1 cellular context compared by ENCODE assay signal in genomic region chr11:62574363-62575057, GRCh38.
TF ChIP-seq lines count a peak whose summit lies in the region.

No MANE protein-coding gene starts in this region.

TF ChIP-seq in K562, 482 proteins besides CTCF, POLR2A, EP300 and RAD21 (continued from another document):
- TF ChIP-seq POLR2B (IDR thresholded peaks at IDR 0.05; ENCODE audit: low read depth, partially characterized antibody) = peak; percentile 12
- 0 out of 2 replicates have a peak, but pooled peaks have one; percentile 8 for TF ChIP-seq ETV5 (CRISPR knock-in tag; IDR thresholded peaks at IDR 0.05; ENCODE audit: low read depth)
- TF ChIP-seq GABPB1 (CRISPR knock-in tag; IDR thresholded peaks at IDR 0.05) = 0 out of 2 replicates have a peak, but pooled peaks have one; percentile 16
- 0 out of 2 replicates have a peak, but pooled peaks have one; percentile 22 for TF ChIP-seq SMARCC2 (IDR thresholded peaks at IDR 0.05; ENCODE audit: low read depth)
- TF ChIP-seq SIN3A (IDR thresholded peaks at IDR 0.05; ENCODE audit: borderline replicate concordance in 2 of 2, control insufficient read depth in 1 of 2, low read depth in 2 of 2, low read length in 2 of 2) = peak in 1 of 2 experiments; percentile 53; a peak in 1 of 4 replicates
- TF ChIP-seq ZNF511 (CRISPR knock-in tag; IDR thresholded peaks at IDR 0.05) = 0 out of 2 replicates have a peak, but pooled peaks have one; percentile 22
- TF ChIP-seq MECOM (CRISPR knock-in tag; IDR thresholded peaks at IDR 0.05) = no peak
- TF ChIP-seq TOE1 (IDR thresholded peaks at IDR 0.05; ENCODE audit: borderline replicate concordance) = peak; percentile 40; the same call in 1 of the 2 replicates
- TF ChIP-seq TOE1 (CRISPR knock-in tag; IDR thresholded peaks at IDR 0.05; ENCODE audit: borderline replicate concordance, low read depth) = no peak
- TF ChIP-seq ATF4 (CRISPR knock-in tag; IDR thresholded peaks at IDR 0.05) = peak; percentile 30; the same call in 1 of the 2 replicates
- no peak for TF ChIP-seq RFX5 (IDR thresholded peaks at IDR 0.05; ENCODE audit: low read depth, low read length)
- TF ChIP-seq CREBBP (IDR thresholded peaks at IDR 0.05; ENCODE audit: low read depth, low read length) = no peak
- peak in 1 of 2 experiments; percentile 52; a peak in 1 of 4 replicates for TF ChIP-seq KDM1A (IDR thresholded peaks at IDR 0.05)
- 0 out of 2 replicates have a peak, but pooled peaks have one; percentile 18 for TF ChIP-seq PATZ1 (CRISPR knock-in tag; IDR thresholded peaks at IDR 0.05; ENCODE audit: borderline replicate concordance)
- TF ChIP-seq SAP30 (IDR thresholded peaks at IDR 0.05; ENCODE audit: borderline replicate concordance, insufficient read depth, low read depth, low read length, poor library complexity, severe bottlenecking) = peak; percentile 48
- 0 out of 2 replicates have a peak, but pooled peaks have one; percentile 54 for TF ChIP-seq RHOXF2B (CRISPR knock-in tag; conservative IDR thresholded peaks at IDR 0.05)
TF ChIP-seq in K562: peak in this region for 42.
